In genomic region chr6:73969982-73970960, GRCh38 we compare ENCODE assay signal across 9 cellular contexts.
A peak's percentile ranks its signal among the peaks of the same experiment; 100 is the strongest.
DNase-seq lines count a peak whose midpoint lies in the region; ATAC-seq and TF ChIP-seq lines count a peak whose summit lies in the region.
"Had no signal": no experiment of that assay in that cellular context is flagged by ENCODE, and none has a peak within 500 bp of the region (broad histone marks: within the 10 kb centered on the region; RNA-seq: fewer than 3 reads in every experiment).

No MANE protein-coding gene starts in this region.

- H3K27ac ChIP-seq in PC-3 (ENCODE audit: low read length) = no peak overlapping the region
- no peak overlapping the region for H3K27ac ChIP-seq in esophagus squamous epithelium

- no TSS peak for BruUV-seq in PC-3 (replicated peaks; lab: Mats Ljungman, UMichigan)

- in situ Hi-C loops in Caki2 (cut with HindIII; ENCODE audit: low pct_unique_long_range_greater_than_20kb, low sequenced_read_pairs) = no loop called here

- no peaks in the 10 kb centered on the region for H3F3A ChIP-seq in PC-3 (ENCODE audit: low read length, unreplicated experiment)

- H4K20me1 ChIP-seq in PC-3 (ENCODE audit: low read length) = no peaks in the 10 kb centered on the region

- no peak overlapping the region for H3K4me3 Mint-ChIP-seq in CD14-positive monocyte
- H3K4me3 Mint-ChIP-seq: memory B cell had no signal

- H3K27me3 Mint-ChIP-seq in CD14-positive monocyte (ENCODE audit: low read depth in 3 of 3) = peaks cover 0 to 9% (median 1%) of the 10 kb centered on the region in 3 donors

- DNase-seq in Caki2 (ENCODE audit: low read depth) (peak; percentile 55), HFF-Myc (ENCODE audit: extremely low read depth, low read depth) (no peak), PC-3 (peak; percentile 68), esophagus squamous epithelium (lab: John Stamatoyannopoulos, UW) (no peak), omental fat pad (ENCODE audit: low spot score) (no peak), CD14-positive monocyte (ENCODE audit: low spot score) (no peak)
- DNase-seq in stimulated activated CD4-positive, alpha-beta T cell treated with anti-CD3 and anti-CD28 coated beads, Interleukin-4, amount 100 ng/mL, for 4 hours = no peak

- no peak for TF ChIP-seq POLR2A in esophagus squamous epithelium (IDR thresholded peaks at IDR 0.05)

- intact Hi-C loops in PC-3 (cut with micrococcal nuclease) = loop anchor here (5.0 kb wide), 3 partner anchors 228 to 1237 kb away; partner anchors contain the start of gene COL12A1
- intact Hi-C loops in esophagus squamous epithelium (cut with DNase I) = loop anchor here (10.0 kb wide), 1 partner anchor 1235 kb away; the partner anchor contains the start of gene COL12A1
- intact Hi-C loops in CD14-positive monocyte (cut with micrococcal nuclease) = no loop called here

- TF ChIP-seq CTCF in HFF-Myc (IDR thresholded peaks at IDR 0.05; ENCODE audit: low read depth, low read length, missing control alignments) (peak; percentile 64), PC-3 (conservative IDR thresholded peaks at IDR 0.05; ENCODE audit: low read depth, low read length) (peak; percentile 82), esophagus squamous epithelium (IDR thresholded peaks at IDR 0.05) (peak in 5 of 6 experiments; percentile 20 to 60 (median 40)), omental fat pad (IDR thresholded peaks at IDR 0.05) (no peak), CD14-positive monocyte (IDR thresholded peaks at IDR 0.05) (no peak)

- H3K36me3 ChIP-seq in PC-3 (ENCODE audit: low read depth, low read length) (no peaks in the 10 kb centered on the region), esophagus squamous epithelium (no peaks in the 10 kb centered on the region)

- H2AFZ ChIP-seq in PC-3 (ENCODE audit: low read length) = no peak overlapping the region

- H3K4me1 ChIP-seq in PC-3 (ENCODE audit: insufficient read depth, low read length) (peaks cover 18% of the 10 kb centered on the region), esophagus squamous epithelium (no peaks in the 10 kb centered on the region)

- H3K4me2 ChIP-seq in PC-3 (ENCODE audit: low read length) = no peak overlapping the region

- no peak overlapping the region for H3K9ac ChIP-seq in PC-3 (ENCODE audit: low read length)

- H3K36me3 Mint-ChIP-seq in CD14-positive monocyte = no peaks in the 10 kb centered on the region
- H3K36me3 Mint-ChIP-seq: memory B cell had no signal

- no peaks in the 10 kb centered on the region for H3K79me2 ChIP-seq in PC-3 (ENCODE audit: low read length)

- ATAC-seq in PC-3 (peak; percentile 45), omental fat pad (ENCODE audit: low FRiP score) (peak; percentile 73), GM21619 (IDR thresholded peaks at IDR 0.05; ENCODE audit: unreplicated experiment) (no peak)

- CTCF ChIA-PET in PC-3 (lab: Charles Lee) = interaction anchor here (0.5 to 0.7 kb wide), 3 partner anchors 118 to 372 kb away, joined by 3 to 5 read pairs (median 4); no protein-coding TSS in a partner anchor

- no peaks in the 10 kb centered on the region for H3K9me2 ChIP-seq in PC-3 (replicated peaks; ENCODE audit: low read length)

- H3K27ac Mint-ChIP-seq in CD14-positive monocyte = no peak overlapping the region
- H3K27ac Mint-ChIP-seq: memory B cell had no signal

- H3K27me3 ChIP-seq in PC-3 (ENCODE audit: low read length) = no peaks in the 10 kb centered on the region
- H3K27me3 ChIP-seq in esophagus squamous epithelium = no peaks in the 10 kb centered on the region

- 47 to 62% methylated on average over 7 of the region's 7 CpGs for WGBS in esophagus squamous epithelium, 2 donors

- POLR2A ChIA-PET in PC-3 (lab: Charles Lee; ENCODE audit: unreplicated experiment) = no interaction called here

- H3K9me3 ChIP-seq in PC-3 (ENCODE audit: low read length) = no peaks in the 10 kb centered on the region
- H3K9me3 ChIP-seq in esophagus squamous epithelium = no peaks in the 10 kb centered on the region

- H3K4me3 ChIP-seq in HFF-Myc (replicated peaks; ENCODE audit: low read depth, low read length) (no peak overlapping the region), PC-3 (ENCODE audit: low read length) (no peak overlapping the region), esophagus squamous epithelium (no peak overlapping the region)

- no peaks in the 10 kb centered on the region for H3K4me1 Mint-ChIP-seq in CD14-positive monocyte
- H3K4me1 Mint-ChIP-seq: memory B cell had no signal

- H3K9me3 Mint-ChIP-seq in CD14-positive monocyte = no peaks in the 10 kb centered on the region

Comparison
In these comparisons a context has a peak if more than half of its experiments do, and no peak if none do; other contexts are left out.
1. DNase-seq: peak in Caki2 (single experiment) and PC-3 (single experiment); none in HFF-Myc (single experiment), esophagus squamous epithelium (single experiment), omental fat pad (single experiment), CD14-positive monocyte (single experiment) and stimulated activated CD4-positive, alpha-beta T cell treated with anti-CD3 and anti-CD28 coated beads, Interleukin-4, amount 100 ng/mL, for 4 hours (0 of 2).
2. CTCF ChIP-seq: peak in HFF-Myc (single experiment), PC-3 (single experiment) and esophagus squamous epithelium (5 of 6); none in omental fat pad (0 of 3) and CD14-positive monocyte (single experiment).
3. intact Hi-C loops: an anchor here in PC-3 (5.0 kb wide) and esophagus squamous epithelium (10.0 kb wide); none called in CD14-positive monocyte.